1 cellular context compared by ENCODE assay signal in genomic region chr17:4786111-4786491, GRCh38.
TF ChIP-seq lines count a peak whose summit lies in the region.

A gene with protein sequence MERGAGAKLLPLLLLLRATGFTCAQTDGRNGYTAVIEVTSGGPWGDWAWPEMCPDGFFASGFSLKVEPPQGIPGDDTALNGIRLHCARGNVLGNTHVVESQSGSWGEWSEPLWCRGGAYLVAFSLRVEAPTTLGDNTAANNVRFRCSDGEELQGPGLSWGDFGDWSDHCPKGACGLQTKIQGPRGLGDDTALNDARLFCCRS (minus strand): TSS chr17:4786364. CDS start chr17:4786352, 12 bp downstream.

TF ChIP-seq in H1, 55 proteins besides CTCF, POLR2A, EP300 and RAD21 (continued from another document):
- TF ChIP-seq USF2 (IDR thresholded peaks at IDR 0.05; ENCODE audit: low read length) (no peak), SIRT6 (IDR thresholded peaks at IDR 0.05; ENCODE audit: low read length) (no peak), JUND (IDR thresholded peaks at IDR 0.05; ENCODE audit: low read length) (no peak), GTF2F1 (IDR thresholded peaks at IDR 0.05; ENCODE audit: borderline replicate concordance, low read depth, low read length) (no peak)
